Comparison of ENCODE assay signal across 25 cellular contexts in the genomic region with DNA sequence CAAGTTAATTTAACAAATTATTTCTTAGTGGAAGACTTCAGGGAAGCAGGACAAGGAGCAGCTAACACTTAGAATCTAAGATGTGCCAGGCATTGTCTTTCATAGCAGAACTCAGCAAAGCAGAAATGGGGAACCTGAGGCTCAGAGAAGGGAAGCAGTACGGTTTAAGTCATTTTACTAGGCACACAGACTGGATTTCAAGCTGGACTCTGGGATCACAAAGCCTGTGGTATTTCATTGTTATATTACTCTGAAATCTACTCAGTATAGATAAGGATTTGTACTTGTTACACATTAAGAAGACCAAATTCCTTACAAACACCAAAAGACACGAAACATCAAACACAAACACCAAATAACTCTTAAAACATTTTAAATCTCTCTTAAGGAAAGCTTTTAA.
"Had no signal": no experiment of that assay in that cellular context is flagged by ENCODE, and none has a peak within 500 bp of the region (broad histone marks: within the 10 kb centered on the region; RNA-seq: fewer than 3 reads in every experiment).

No MANE protein-coding gene starts in this region.

- H3K27ac Mint-ChIP-seq: activated B cell treated with CpG ODN at 0.5 μM for 24 hours; activated CD8-positive, alpha-beta T cell treated with anti-CD3 and anti-CD28 coated beads for 36 hours; activated naive CD4-positive, alpha-beta T cell treated with anti-CD3 and anti-CD28 coated beads, Interleukin-2, amount 50 U/mL, for 24 hours; activated naive CD8-positive, alpha-beta T cell treated with anti-CD3 and anti-CD28 coated beads, Interleukin-2, amount 50 U/mL, for 24 hours; activated T-helper 2 cell treated with anti-CD3 and anti-CD28 coated beads, Interferon-gamma antibody, Interleukin-2, Interleukin-4, amounts not matched to agents 10 μg/mL and 5 μg/mL and 100 μg/mL, durations not matched to agents 14 hours and 24 hours and 36 hours; dendritic cell treated with granulocyte-macrophage colony-stimulating factor and Interleukin-4, amounts not matched to agents 40 ng/mL and 50 ng/mL, for 4 days; natural killer cell; stimulated activated naive CD8-positive, alpha-beta T cell treated with anti-CD3 and anti-CD28 coated beads, Interleukin-15, amount 100 ng/mL, for 72 hours; type B pancreatic cell had no signal

- ATAC-seq: activated CD8-positive, alpha-beta T cell treated with anti-CD3 and anti-CD28 coated beads for 36 hours; activated naive CD8-positive, alpha-beta T cell treated with anti-CD3 and anti-CD28 coated beads, Interleukin-2, amount 50 U/mL, for 24 hours; activated T-cell treated with anti-CD3 and anti-CD28 coated beads, Interleukin-2, amount 50 U/mL, for 4 hours; foreskin keratinocyte; heart right ventricle; left lung; lower lobe of right lung; natural killer cell; right cardiac atrium; stimulated activated naive CD8-positive, alpha-beta T cell treated with anti-CD3 and anti-CD28 coated beads, Interleukin-15, amount 100 ng/mL, for 72 hours had no signal

- H3K36me3 ChIP-seq: breast epithelium, uterus had no signal

- H3K9me3 Mint-ChIP-seq: activated B cell treated with CpG ODN at 0.5 μM for 24 hours; activated CD8-positive, alpha-beta T cell treated with anti-CD3 and anti-CD28 coated beads for 36 hours; activated naive CD4-positive, alpha-beta T cell treated with anti-CD3 and anti-CD28 coated beads, Interleukin-2, amount 50 U/mL, for 24 hours; activated naive CD8-positive, alpha-beta T cell treated with anti-CD3 and anti-CD28 coated beads, Interleukin-2, amount 50 U/mL, for 24 hours; activated T-cell treated with anti-CD3 and anti-CD28 coated beads, Interleukin-2, amount 50 U/mL, for 4 hours; dendritic cell treated with granulocyte-macrophage colony-stimulating factor and Interleukin-4, amounts not matched to agents 40 ng/mL and 50 ng/mL, for 4 days; natural killer cell; stimulated activated naive CD8-positive, alpha-beta T cell treated with anti-CD3 and anti-CD28 coated beads, Interleukin-15, amount 100 ng/mL, for 72 hours; type B pancreatic cell had no signal

- H3K27ac ChIP-seq: breast epithelium, esophagus muscularis mucosa, foreskin keratinocyte, heart right ventricle, left lung, lower lobe of right lung, uterus had no signal

- H3K27me3 ChIP-seq: breast epithelium, esophagus muscularis mucosa, foreskin keratinocyte, heart right ventricle, left lung, uterus had no signal

- H3K4me3 Mint-ChIP-seq: activated B cell treated with CpG ODN at 0.5 μM for 24 hours; activated CD8-positive, alpha-beta T cell treated with anti-CD3 and anti-CD28 coated beads for 36 hours; activated naive CD4-positive, alpha-beta T cell treated with anti-CD3 and anti-CD28 coated beads, Interleukin-2, amount 50 U/mL, for 24 hours; activated naive CD8-positive, alpha-beta T cell treated with anti-CD3 and anti-CD28 coated beads, Interleukin-2, amount 50 U/mL, for 24 hours; activated T-cell treated with anti-CD3 and anti-CD28 coated beads, Interleukin-2, amount 50 U/mL, for 4 hours; dendritic cell treated with granulocyte-macrophage colony-stimulating factor and Interleukin-4, amounts not matched to agents 40 ng/mL and 50 ng/mL, for 4 days; natural killer cell; stimulated activated naive CD8-positive, alpha-beta T cell treated with anti-CD3 and anti-CD28 coated beads, Interleukin-15, amount 100 ng/mL, for 72 hours; type B pancreatic cell had no signal

- H3K4me1 ChIP-seq: breast epithelium, heart right ventricle, lower lobe of right lung, uterus had no signal

- H3K4me1 Mint-ChIP-seq: activated B cell treated with CpG ODN at 0.5 μM for 24 hours; activated naive CD4-positive, alpha-beta T cell treated with anti-CD3 and anti-CD28 coated beads, Interleukin-2, amount 50 U/mL, for 24 hours; activated naive CD8-positive, alpha-beta T cell treated with anti-CD3 and anti-CD28 coated beads, Interleukin-2, amount 50 U/mL, for 24 hours; stimulated activated naive CD8-positive, alpha-beta T cell treated with anti-CD3 and anti-CD28 coated beads, Interleukin-15, amount 100 ng/mL, for 72 hours had no signal

- H3K27me3 Mint-ChIP-seq: activated B cell treated with CpG ODN at 0.5 μM for 24 hours; activated CD8-positive, alpha-beta T cell treated with anti-CD3 and anti-CD28 coated beads for 36 hours; activated naive CD4-positive, alpha-beta T cell treated with anti-CD3 and anti-CD28 coated beads, Interleukin-2, amount 50 U/mL, for 24 hours; activated naive CD8-positive, alpha-beta T cell treated with anti-CD3 and anti-CD28 coated beads, Interleukin-2, amount 50 U/mL, for 24 hours; dendritic cell treated with granulocyte-macrophage colony-stimulating factor and Interleukin-4, amounts not matched to agents 40 ng/mL and 50 ng/mL, for 4 days; stimulated activated naive CD8-positive, alpha-beta T cell treated with anti-CD3 and anti-CD28 coated beads, Interleukin-15, amount 100 ng/mL, for 72 hours; type B pancreatic cell had no signal

- H3K36me3 Mint-ChIP-seq: natural killer cell had no signal

- H3K9me3 ChIP-seq: breast epithelium, esophagus muscularis mucosa, heart right ventricle, left lung, lower lobe of right lung, uterus had no signal

- DNase-seq: activated B cell treated with CpG ODN at 0.5 μM for 24 hours; activated CD4-positive, alpha-beta T cell treated with anti-CD3 and anti-CD28 coated beads, Interleukin-2, amount 50 U/mL, for 1 hour; activated CD8-positive, alpha-beta T cell treated with anti-CD3 and anti-CD28 coated beads for 36 hours; activated naive CD8-positive, alpha-beta T cell treated with anti-CD3 and anti-CD28 coated beads, Interleukin-2, amount 50 U/mL, for 24 hours; activated T-cell treated with anti-CD3 and anti-CD28 coated beads, Interleukin-2, amount 50 U/mL, for 4 hours; amygdala; central memory CD4-positive, alpha-beta T cell; foreskin keratinocyte; heart right ventricle; kidney glomerular epithelial cell; left lung; lower lobe of right lung; mesenchymal stem cell; natural killer cell; right cardiac atrium; stimulated activated CD4-positive, alpha-beta T cell treated with anti-CD3 and anti-CD28 coated beads, Interleukin-4, amount 100 ng/mL, for 1 hour; stimulated activated naive CD8-positive, alpha-beta T cell treated with anti-CD3 and anti-CD28 coated beads, Interleukin-15, amount 100 ng/mL, for 72 hours; substantia nigra; uterus had no signal

- H3K4me3 ChIP-seq: breast epithelium, esophagus muscularis mucosa, heart right ventricle, left lung, lower lobe of right lung, uterus had no signal
